In the genomic region with DNA sequence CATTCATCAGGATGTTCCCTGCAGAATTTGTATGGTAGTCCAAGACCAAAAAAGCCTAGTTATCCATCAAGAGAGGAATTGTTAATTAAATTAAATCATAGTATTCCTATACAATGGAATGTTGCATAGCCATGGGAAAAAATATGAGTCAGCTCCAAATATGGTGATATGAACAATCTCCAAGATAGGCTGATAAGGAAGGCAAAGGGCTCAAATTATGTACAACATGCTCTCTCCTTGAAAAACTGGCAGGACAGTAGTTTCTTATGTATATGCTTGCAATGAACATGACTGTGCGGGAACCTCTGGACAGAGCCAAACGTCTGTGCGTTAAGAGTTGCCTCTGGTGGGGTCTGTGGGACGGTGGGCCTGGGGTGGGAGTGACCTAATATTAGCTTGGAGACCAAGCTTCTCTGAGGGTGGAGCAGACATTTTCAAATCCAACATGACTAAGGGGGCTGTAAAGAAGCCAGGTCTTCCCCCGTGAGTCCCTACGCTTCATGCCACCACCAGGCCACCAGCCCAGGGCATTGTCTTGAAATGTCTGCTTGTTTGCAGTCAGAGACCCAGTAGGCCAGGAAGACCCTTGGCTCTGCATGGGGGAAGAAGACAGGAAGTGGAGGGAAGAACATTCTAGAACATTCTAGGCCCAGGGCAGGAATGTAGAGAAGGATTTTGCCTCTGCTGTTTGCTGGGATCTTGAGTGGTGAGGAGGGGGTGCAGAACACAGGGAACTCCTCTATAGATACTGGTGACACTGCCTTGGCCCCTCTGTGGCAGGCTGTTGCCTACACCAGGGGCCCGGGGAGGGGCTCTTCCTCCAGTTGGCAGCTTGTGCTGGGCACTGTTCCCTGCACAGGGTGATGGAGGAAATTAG, we compare ENCODE assay signal across 1 cellular context.
TF ChIP-seq lines count a peak whose summit lies in the region.

No MANE protein-coding gene starts in this region.

TF ChIP-seq in IMR-90, 13 proteins besides CTCF, POLR2A, EP300 and RAD21 (continued from another document):
- no peak for TF ChIP-seq CHD1 (IDR thresholded peaks at IDR 0.05; ENCODE audit: low read depth, low read length)
- TF ChIP-seq NFE2L2 (IDR thresholded peaks at IDR 0.05; ENCODE audit: low read depth, low read length), result no peak
- no peak for TF ChIP-seq FOS (IDR thresholded peaks at IDR 0.05; ENCODE audit: low read depth, low read length)
- TF ChIP-seq MAFK (IDR thresholded peaks at IDR 0.05; ENCODE audit: low read depth, low read length), result peak; percentile 13; the same call in 1 of the 2 replicates
- TF ChIP-seq BHLHE40 (IDR thresholded peaks at IDR 0.05; ENCODE audit: low read depth, low read length), result no peak
- 0 out of 2 replicates have a peak, but pooled peaks have one; percentile 55 for TF ChIP-seq RFX5 (IDR thresholded peaks at IDR 0.05; ENCODE audit: low read depth, low read length)
- TF ChIP-seq SMC3 (IDR thresholded peaks at IDR 0.05; ENCODE audit: low read depth, low read length), result no peak
